ENCODE assay signal across 23 cellular contexts in the genomic region with DNA sequence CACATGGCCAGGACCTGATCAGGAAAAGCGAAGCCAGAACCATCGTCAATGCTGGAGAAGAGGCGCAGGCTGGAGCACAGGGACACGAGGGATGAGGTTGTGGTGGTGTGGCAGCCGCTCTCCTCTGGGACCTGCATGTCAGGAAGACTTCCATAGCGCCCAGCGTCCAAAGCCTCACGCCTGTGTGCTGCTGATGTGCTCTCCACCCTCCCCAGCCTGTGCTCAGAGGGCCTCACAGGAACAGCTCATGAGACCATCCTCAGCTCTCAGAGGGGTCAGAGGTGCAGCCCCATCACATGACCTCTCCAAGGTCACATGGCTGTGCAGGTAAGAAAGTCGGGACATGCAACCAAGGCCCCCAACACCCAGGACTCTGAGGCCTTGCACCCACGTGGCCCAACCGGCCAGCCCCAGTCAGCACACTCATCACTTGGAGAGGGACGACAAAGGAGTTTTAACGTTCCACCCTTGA.
"Had no signal": no experiment of that assay in that cellular context is flagged by ENCODE, and none has a peak within 500 bp of the region (broad histone marks: within the 10 kb centered on the region; RNA-seq: fewer than 3 reads in every experiment).

No MANE protein-coding gene starts in this region.

- H3K27me3 Mint-ChIP-seq: activated CD4-positive, alpha-beta T cell treated with anti-CD3 and anti-CD28 coated beads, Interleukin-2, amount 10 ng/mL, durations not matched to agents 24 days and 14 days; activated CD8-positive, alpha-beta memory T cell treated with anti-CD3 and anti-CD28 coated beads, Interleukin-2, amount 10 ng/mL, durations not matched to agents 7 days and 5 days; activated naive CD4-positive, alpha-beta T cell treated with anti-CD3 and anti-CD28 coated beads, Interleukin-2, amount 10 ng/mL, durations not matched to agents 7 days and 5 days; activated naive CD8-positive, alpha-beta T cell treated with anti-CD3 and anti-CD28 coated beads, Interleukin-2, amount 10 ng/mL, durations not matched to agents 7 days and 5 days; activated T-cell treated with anti-CD3 and anti-CD28 coated beads, Interleukin-2, amount 50 U/mL, for 24 hours had no signal

- H3K27ac Mint-ChIP-seq: activated CD4-positive, alpha-beta T cell treated with anti-CD3 and anti-CD28 coated beads, Interleukin-2, amount 10 ng/mL, durations not matched to agents 24 days and 14 days; activated CD8-positive, alpha-beta memory T cell treated with anti-CD3 and anti-CD28 coated beads, Interleukin-2, amount 10 ng/mL, durations not matched to agents 7 days and 5 days; activated naive CD8-positive, alpha-beta T cell treated with anti-CD3 and anti-CD28 coated beads, Interleukin-2, amount 10 ng/mL, durations not matched to agents 7 days and 5 days; activated T-cell treated with anti-CD3 and anti-CD28 coated beads, Interleukin-2, amount 50 U/mL, for 24 hours; T-helper 1 cell treated with Interleukin-12 subunit alpha and Interleukin-12 subunit beta and Interleukin-4 antibody, amounts not matched to agents 30 μg/mL and 1 μg/mL, for 36 hours had no signal

- H3K4me3 Mint-ChIP-seq: activated CD4-positive, alpha-beta T cell treated with anti-CD3 and anti-CD28 coated beads, Interleukin-2, amount 10 ng/mL, durations not matched to agents 24 days and 14 days; activated CD8-positive, alpha-beta memory T cell treated with anti-CD3 and anti-CD28 coated beads, Interleukin-2, amount 10 ng/mL, durations not matched to agents 7 days and 5 days; activated naive CD4-positive, alpha-beta T cell treated with anti-CD3 and anti-CD28 coated beads, Interleukin-2, amount 10 ng/mL, durations not matched to agents 7 days and 5 days; activated naive CD8-positive, alpha-beta T cell treated with anti-CD3 and anti-CD28 coated beads, Interleukin-2, amount 10 ng/mL, durations not matched to agents 7 days and 5 days; activated T-cell treated with anti-CD3 and anti-CD28 coated beads, Interleukin-2, amount 50 U/mL, for 24 hours; T-helper 1 cell treated with Interleukin-12 subunit alpha and Interleukin-12 subunit beta and Interleukin-4 antibody, amounts not matched to agents 30 μg/mL and 1 μg/mL, for 36 hours had no signal

- H3K36me3 Mint-ChIP-seq: activated CD8-positive, alpha-beta memory T cell treated with anti-CD3 and anti-CD28 coated beads, Interleukin-2, amount 10 ng/mL, durations not matched to agents 7 days and 5 days; activated naive CD4-positive, alpha-beta T cell treated with anti-CD3 and anti-CD28 coated beads, Interleukin-2, amount 10 ng/mL, durations not matched to agents 7 days and 5 days; activated naive CD8-positive, alpha-beta T cell treated with anti-CD3 and anti-CD28 coated beads, Interleukin-2, amount 10 ng/mL, durations not matched to agents 7 days and 5 days had no signal

- ATAC-seq: activated CD8-positive, alpha-beta memory T cell treated with anti-CD3 and anti-CD28 coated beads, Interleukin-2, amount 10 ng/mL, durations not matched to agents 7 days and 5 days; SK-N-SH treated with all-trans-retinoic acid at 6 μM for 48 hours had no signal

- DNase-seq: activated CD4-positive, alpha-beta T cell treated with anti-CD3 and anti-CD28 coated beads for 1 hour; activated CD4-positive, alpha-beta T cell treated with anti-CD3 and anti-CD28 coated beads, Interleukin-2, amount 10 ng/mL, durations not matched to agents 24 days and 14 days; activated CD4-positive, alpha-beta T cell treated with anti-CD3 and anti-CD28 coated beads, Interleukin-2, amount 50 U/mL, for 48 hours; activated CD8-positive, alpha-beta memory T cell treated with anti-CD3 and anti-CD28 coated beads, Interleukin-2, amount 10 ng/mL, durations not matched to agents 7 days and 5 days; activated gamma-delta T cell treated with Interleukin-2 at 50 U/mL for 16 hours; activated naive CD4-positive, alpha-beta T cell treated with anti-CD3 and anti-CD28 coated beads, Interleukin-2, amount 10 ng/mL, durations not matched to agents 7 days and 5 days; activated naive CD8-positive, alpha-beta T cell treated with anti-CD3 and anti-CD28 coated beads, Interleukin-2, amount 10 ng/mL, durations not matched to agents 7 days and 5 days; activated T-cell treated with anti-CD3 and anti-CD28 coated beads, Interleukin-2, amount 50 U/mL, for 24 hours; adrenal gland; anterior cingulate cortex; caudate nucleus; MG63; MV-4-11; NCI-H1105; NCI-H1436; NCI-H1694 treated with DMSO at 0.1 percent for 48 hours; NCI-H2029 treated with DMSO at 0.1 percent for 48 hours; NCI-H524; Peyer's patch; SHP77; SW 1271 had no signal

- H3K9me3 Mint-ChIP-seq: activated CD4-positive, alpha-beta T cell treated with anti-CD3 and anti-CD28 coated beads, Interleukin-2, amount 10 ng/mL, durations not matched to agents 24 days and 14 days; activated naive CD4-positive, alpha-beta T cell treated with anti-CD3 and anti-CD28 coated beads, Interleukin-2, amount 10 ng/mL, durations not matched to agents 7 days and 5 days; activated naive CD8-positive, alpha-beta T cell treated with anti-CD3 and anti-CD28 coated beads, Interleukin-2, amount 10 ng/mL, durations not matched to agents 7 days and 5 days; activated T-cell treated with anti-CD3 and anti-CD28 coated beads, Interleukin-2, amount 50 U/mL, for 24 hours; T-helper 1 cell treated with Interleukin-12 subunit alpha and Interleukin-12 subunit beta and Interleukin-4 antibody, amounts not matched to agents 30 μg/mL and 1 μg/mL, for 36 hours had no signal

- H3K4me1 Mint-ChIP-seq: activated CD4-positive, alpha-beta T cell treated with anti-CD3 and anti-CD28 coated beads, Interleukin-2, amount 10 ng/mL, durations not matched to agents 24 days and 14 days; activated CD8-positive, alpha-beta memory T cell treated with anti-CD3 and anti-CD28 coated beads, Interleukin-2, amount 10 ng/mL, durations not matched to agents 7 days and 5 days; activated naive CD4-positive, alpha-beta T cell treated with anti-CD3 and anti-CD28 coated beads, Interleukin-2, amount 10 ng/mL, durations not matched to agents 7 days and 5 days; activated naive CD8-positive, alpha-beta T cell treated with anti-CD3 and anti-CD28 coated beads, Interleukin-2, amount 10 ng/mL, durations not matched to agents 7 days and 5 days had no signal
